9 cellular contexts compared by ENCODE assay signal in genomic region chr4:107740381-107740780, GRCh38. TPM values are rescaled to one million over a fixed set of nuclear protein-coding genes. Genes with fewer than 3 reads are reported as not detected.
A peak's percentile ranks its signal among the peaks of the same experiment; 100 is the strongest.
DNase-seq lines count a peak whose midpoint lies in the region; ATAC-seq, FAIRE-seq and TF ChIP-seq lines count a peak whose summit lies in the region.
"Had no signal": no experiment of that assay in that cellular context is flagged by ENCODE, and none has a peak within 500 bp of the region (broad histone marks: within the 10 kb centered on the region; RNA-seq: fewer than 3 reads in every experiment).

No MANE protein-coding gene starts in this region.

- BruUV-seq in endothelial cell of umbilical vein (replicated peaks; lab: Mats Ljungman, UMichigan), result no TSS peak

- no peak overlapping the region for H3K9ac ChIP-seq in endothelial cell of umbilical vein (replicated peaks; ENCODE audit: extremely low read depth, insufficient read depth, low read length)

- H3K36me3 ChIP-seq in endothelial cell of umbilical vein (ENCODE audit: control insufficient read depth in 2 of 2, extremely low read depth in 1 of 2, insufficient read depth in 2 of 2, low read length in 2 of 2), result no peaks in the 10 kb centered on the region
- H3K36me3 ChIP-seq in psoas muscle (ENCODE audit: insufficient read depth in 1 of 2, low read depth in 1 of 2), result no peaks in the 10 kb centered on the region
- H3K36me3 ChIP-seq: Peyer's patch had no signal

- FAIRE-seq in endothelial cell of umbilical vein (lab: Jason Lieb, UNC) (no peak), GM12891 (lab: Jason Lieb, UNC) (no peak)

- H3K79me2 ChIP-seq in endothelial cell of umbilical vein (ENCODE audit: control insufficient read depth, insufficient read depth, low read length), result no peaks in the 10 kb centered on the region

- no peaks in the 10 kb centered on the region for H4K20me1 ChIP-seq in endothelial cell of umbilical vein (replicated peaks; ENCODE audit: control insufficient read depth, extremely low read depth, insufficient read depth, low read length)

- CTCF ChIA-PET in endothelial cell of umbilical vein (lab: Charles Lee) (interaction anchor here (0.6 to 1.2 kb wide), 2 partner anchors 19 to 1243 kb away, joined by 3 read pairs; no protein-coding TSS in a partner anchor), HEK293T (lab: Yijun Ruan, JAX) (interaction anchor here (0.6 kb wide), 1 partner anchor 8 kb away, joined by 3 read pairs; no protein-coding TSS in a partner anchor)

- no peak overlapping the region for H3K4me2 ChIP-seq in endothelial cell of umbilical vein (ENCODE audit: insufficient read depth, low read length)

- dilution Hi-C loops in endothelial cell of umbilical vein (cut with MboI; ENCODE audit: extremely low pct_ligation_motif_present, low sequenced_read_pairs), result no loop called here

- in situ Hi-C loops in G401 (cut with HindIII; ENCODE audit: low sequenced_read_pairs), result no loop called here

- H3K4me3 ChIP-seq in NB4 (ENCODE audit: low read depth, low read length), result no peak overlapping the region
- H3K4me3 ChIP-seq in endothelial cell of umbilical vein (replicated peaks in 1 of 3; ENCODE audit: insufficient read depth in 1 of 3, low read depth in 1 of 3, low read length in 3 of 3), result no peak overlapping the region
- H3K4me3 ChIP-seq in psoas muscle, result peak overlapping the region; percentile 8
- H3K4me3 ChIP-seq: Peyer's patch had no signal

- H3K9me1 ChIP-seq in endothelial cell of umbilical vein (replicated peaks; ENCODE audit: control insufficient read depth, extremely low read depth, insufficient read depth, low read length), result no peaks in the 10 kb centered on the region

- DNase-seq in G401 (ENCODE audit: low spot score) (peak; percentile 11), NB4 (ENCODE audit: low read depth) (peak; percentile 18), endothelial cell of umbilical vein (ENCODE audit: low read depth, low spot score) (peak; percentile 23), psoas muscle (no peak), GM12891 (ENCODE audit: insufficient read length, low spot score) (no peak), HEK293T (ENCODE audit: extremely low spot score) (no peak), GM19240 (ENCODE audit: insufficient read length, low spot score) (no peak)
- DNase-seq: Peyer's patch had no signal

- TF ChIP-seq POLR2A in NB4 (IDR thresholded peaks at IDR 0.05; ENCODE audit: extremely low read depth, insufficient read length) (no peak), endothelial cell of umbilical vein (IDR thresholded peaks at IDR 0.05; ENCODE audit: low read depth, low read length) (no peak), GM12891 (IDR thresholded peaks at IDR 0.05; ENCODE audit: low read depth, low read length) (no peak)

- H3K9me3 ChIP-seq in endothelial cell of umbilical vein (replicated peaks; ENCODE audit: control insufficient read depth, insufficient read depth, low read length), result no peaks in the 10 kb centered on the region
- H3K9me3 ChIP-seq in psoas muscle, result peaks cover 11% of the 10 kb centered on the region
- H3K9me3 ChIP-seq: Peyer's patch had no signal

- H3K4me1 ChIP-seq in endothelial cell of umbilical vein (ENCODE audit: control insufficient read depth, extremely low read depth, insufficient read depth, low read length) (peaks cover 6% of the 10 kb centered on the region), psoas muscle (peaks cover 29% of the 10 kb centered on the region)
- H3K4me1 ChIP-seq: Peyer's patch had no signal

- H2AFZ ChIP-seq in endothelial cell of umbilical vein (ENCODE audit: low read depth, low read length), result no peak overlapping the region

- H3K27me3 ChIP-seq in endothelial cell of umbilical vein (ENCODE audit: control insufficient read depth in 2 of 2, insufficient read depth in 2 of 2, low read length in 2 of 2) (no peaks in the 10 kb centered on the region), psoas muscle (ENCODE audit: insufficient read depth in 3 of 3, low read length in 2 of 3) (no peaks in the 10 kb centered on the region)
- H3K27me3 ChIP-seq: Peyer's patch had no signal

- intact Hi-C loops in endothelial cell of umbilical vein (cut with micrococcal nuclease) (no loop called here), psoas muscle (cut with DNase I) (no loop called here)

- POLR2A ChIA-PET in endothelial cell of umbilical vein (lab: Charles Lee) (no interaction called here), HEK293T (lab: Yijun Ruan, JAX) (interaction anchor here (1.2 kb wide), 1 partner anchor 84 kb away, joined by 3 read pairs; the partner anchor contains the start of gene SGMS2)

- TF ChIP-seq CTCF in NB4 (IDR thresholded peaks at IDR 0.05; ENCODE audit: low read depth, low read length) (no peak), endothelial cell of umbilical vein (IDR thresholded peaks at IDR 0.05; ENCODE audit: extremely low read depth in 1 of 2, insufficient read depth in 1 of 2, low read depth in 1 of 2, low read length in 2 of 2) (peak; percentile 10 to 21), psoas muscle (IDR thresholded peaks at IDR 0.05) (peak; percentile 19)

- ATAC-seq in psoas muscle (peak; percentile 34 to 64 (median 50)), GM21723 (IDR thresholded peaks at IDR 0.05; ENCODE audit: unreplicated experiment) (no peak)

- H3K27ac ChIP-seq in endothelial cell of umbilical vein (ENCODE audit: insufficient read depth, low read depth, low read length) (no peak overlapping the region), psoas muscle (peak overlapping the region; percentile 66)

- 25 to 34% (median 30%) methylated on average over 3 of the region's 3 CpGs for WGBS in psoas muscle, 3 donors

TF ChIP-seq in endothelial cell of umbilical vein, 7 proteins besides CTCF, POLR2A, EP300 and RAD21:
- TF ChIP-seq FOS (IDR thresholded peaks at IDR 0.05; ENCODE audit: borderline replicate concordance, insufficient read depth, low read length), result no peak
- no peak for TF ChIP-seq MYC (IDR thresholded peaks at IDR 0.05; ENCODE audit: low read depth, low read length)
- no peak for TF ChIP-seq GATA2 (IDR thresholded peaks at IDR 0.05; ENCODE audit: insufficient read depth, insufficient read length, low read depth, low read length)
- TF ChIP-seq POLR2AphosphoS5 (IDR thresholded peaks at IDR 0.05; ENCODE audit: insufficient read depth, low read depth, low read length), result no peak
- TF ChIP-seq JUN (IDR thresholded peaks at IDR 0.05; ENCODE audit: borderline replicate concordance, insufficient read depth, insufficient read length, low read depth), result no peak
- TF ChIP-seq MAX (IDR thresholded peaks at IDR 0.05; ENCODE audit: insufficient read depth, insufficient read length), result no peak
- TF ChIP-seq EZH2 (IDR thresholded peaks at IDR 0.05; ENCODE audit: borderline replicate concordance, low read depth, low read length, severe bottlenecking), result no peak
TF ChIP-seq in endothelial cell of umbilical vein: peak in this region for 0.

TF ChIP-seq in GM12891, 5 proteins besides CTCF, POLR2A, EP300 and RAD21:
- TF ChIP-seq TAF1 (IDR thresholded peaks at IDR 0.05; ENCODE audit: low read depth, low read length) (no peak), PAX5 (IDR thresholded peaks at IDR 0.05; ENCODE audit: insufficient read depth, low read length, severe bottlenecking) (no peak), SPI1 (IDR thresholded peaks at IDR 0.05; ENCODE audit: low read depth, low read length) (no peak), POLR2AphosphoS5 (IDR thresholded peaks at IDR 0.05; ENCODE audit: low read depth, low read length) (no peak), POU2F2 (IDR thresholded peaks at IDR 0.05; ENCODE audit: low read depth, low read length) (no peak)

TF ChIP-seq in HEK293T, 16 proteins besides CTCF, POLR2A, EP300 and RAD21:
- no peak for TF ChIP-seq LEF1 (IDR thresholded peaks at IDR 0.05; ENCODE audit: borderline replicate concordance)
- TF ChIP-seq PKNOX1 (IDR thresholded peaks at IDR 0.05), result no peak

RNA-seq across cellular contexts. Expression of gene PAPSS1, which starts 20.3 kb away (rescaled TPM):
- total RNA-seq in G401 (2014; rRNA removed; shearing (Covaris generic)), result 13.8 and 23.8 TPM in 2 replicates
- 69.6 and 72.0 TPM in 2 replicates for total RNA-seq in endothelial cell of umbilical vein
- 65.4 and 77.2 TPM in 2 replicates for polyA plus RNA-seq in endothelial cell of umbilical vein
- 72.1 and 74.3 TPM in 2 replicates for polyA plus RNA-seq in endothelial cell of umbilical vein (2011; cell fraction: cytosol; rRNA removed)
- polyA plus RNA-seq in endothelial cell of umbilical vein (2011; cell fraction: nucleus; rRNA removed), result 69.3 and 83.3 TPM in 2 replicates
- 63.6 and 76.1 TPM in 2 replicates for polyA plus RNA-seq in endothelial cell of umbilical vein (2012)
- polyA minus RNA-seq in endothelial cell of umbilical vein, result 100 and 101 TPM in 2 replicates
- 13.7 TPM for polyA minus RNA-seq in endothelial cell of umbilical vein (2011; cell fraction: cytosol; rRNA and poly(A)+ RNA removed)
- polyA minus RNA-seq in endothelial cell of umbilical vein (2011; cell fraction: nucleus; rRNA and poly(A)+ RNA removed), result 46.2 and 54.0 TPM in 2 replicates
- total RNA-seq in psoas muscle, result 1 to 10 TPM; 4.0 to 7.7 (median 5.6) TPM
- polyA plus RNA-seq in psoas muscle, result 10 to 100 TPM in 1 of 3 donors, 1 to 10 TPM in 2; 4.5 to 10.8 (median 5.0) TPM
- polyA plus RNA-seq in GM12891 (2012; ENCODE audit: low read depth, missing spikeins), result 25.2 TPM

Comparison
In these comparisons a context has a peak if more than half of its experiments do, and no peak if none do; other contexts are left out.
1. DNase-seq: peak in G401 (single experiment), NB4 (single experiment) and endothelial cell of umbilical vein (single experiment); none in psoas muscle (0 of 2), GM12891 (single experiment), HEK293T (single experiment) and GM19240 (single experiment).